10 cellular contexts compared by ENCODE assay signal in the genomic region with DNA sequence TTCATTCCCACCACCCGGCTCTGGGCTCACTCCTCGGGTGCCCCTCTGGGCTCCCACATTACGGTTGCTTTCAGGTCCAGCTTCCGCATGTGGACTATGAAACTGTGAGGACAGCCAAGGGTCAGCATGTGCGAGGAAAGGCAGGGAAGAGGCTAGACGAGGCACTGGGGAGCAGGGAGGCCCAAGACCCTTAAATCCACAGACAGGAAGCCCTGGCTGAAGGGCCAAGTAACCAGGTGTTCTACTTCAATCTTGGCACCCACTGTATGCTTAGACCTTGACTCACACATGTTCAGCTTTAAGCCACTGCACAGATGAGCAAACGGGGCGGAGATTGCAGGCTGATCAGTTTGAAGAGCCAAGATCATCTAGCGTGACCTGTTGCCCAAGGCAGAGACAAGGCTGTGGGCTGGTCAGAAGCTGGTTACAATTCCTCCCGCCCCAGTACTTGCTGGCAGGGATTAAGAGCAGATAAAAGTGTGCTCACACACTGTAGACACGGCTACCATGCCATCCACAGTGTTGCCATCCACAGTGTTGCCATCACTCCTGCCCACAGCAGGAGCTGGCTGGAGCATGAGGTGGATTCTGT. TPM values are rescaled to one million over a fixed set of nuclear protein-coding genes. Genes with fewer than 3 reads are reported as not detected.
DNase-seq lines count a peak whose midpoint lies in the region; ATAC-seq, FAIRE-seq and TF ChIP-seq lines count a peak whose summit lies in the region.
"Had no signal": no experiment of that assay in that cellular context is flagged by ENCODE, and none has a peak within 500 bp of the region (broad histone marks: within the 10 kb centered on the region; RNA-seq: fewer than 3 reads in every experiment).

A gene (plus strand): TSS at position 393 of the 592 bp plus-strand sequence. CDS start 184 bp downstream, at position 577.

- no peaks in the 10 kb centered on the region for H3K27me3 ChIP-seq in pancreas
- H3K27me3 ChIP-seq: heart right ventricle had no signal

- H3K4me3 Mint-ChIP-seq in T-helper 17 cell = no peak within 1 kb of the TSS

- FAIRE-seq in pancreas (lab: Jason Lieb, UNC) = no peak
- FAIRE-seq: H54 had no signal

- H3K36me3 ChIP-seq in pancreas = no peaks in the 10 kb centered on the region
- H3K36me3 ChIP-seq: heart right ventricle had no signal

- H3K9me3 ChIP-seq in T-helper 17 cell (ENCODE audit: control insufficient read depth, low read length, poor library complexity, severe bottlenecking) (no peaks in the 10 kb centered on the region), pancreas (no peaks in the 10 kb centered on the region)
- H3K9me3 ChIP-seq: heart right ventricle had no signal

- DNase-seq in HCEC 1CT (peak; percentile 91), T-helper 17 cell (no peak), fibroblast of pulmonary artery (ENCODE audit: low read depth) (peak; percentile 50), pancreas (no peak), activated gamma-delta T cell (lab: John Stamatoyannopoulos, UW) (no peak)
- DNase-seq: heart right ventricle, OCI-M1 had no signal

- no peak within 1 kb of the TSS for H3K27ac ChIP-seq in pancreas
- H3K27ac ChIP-seq: heart right ventricle had no signal

- H3K4me1 ChIP-seq in pancreas = no peaks in the 10 kb centered on the region
- H3K4me1 ChIP-seq: heart right ventricle had no signal

- no peak within 1 kb of the TSS for H3K27ac Mint-ChIP-seq in T-helper 17 cell

- no peaks in the 10 kb centered on the region for H3K36me3 Mint-ChIP-seq in T-helper 17 cell (ENCODE audit: low read depth)

- peaks cover 25% of the 10 kb centered on the region for H3K4me1 Mint-ChIP-seq in T-helper 17 cell

- no peak within 1 kb of the TSS for H3K4me3 ChIP-seq in fibroblast of pulmonary artery (replicated peaks; ENCODE audit: low read depth, low read length)
- H3K4me3 ChIP-seq in pancreas = no peak within 1 kb of the TSS
- H3K4me3 ChIP-seq: heart right ventricle had no signal

- intact Hi-C loops in pancreas (cut with DNase I) = no loop called here

- TF ChIP-seq CTCF in fibroblast of pulmonary artery (IDR thresholded peaks at IDR 0.05; ENCODE audit: low read length, missing control alignments) = no peak
- no peak for TF ChIP-seq CTCF in pancreas (IDR thresholded peaks at IDR 0.05)

- H3K27me3 Mint-ChIP-seq in T-helper 17 cell = no peaks in the 10 kb centered on the region

- no peak for ATAC-seq in T-helper 17 cell
- ATAC-seq in pancreas = peak; percentile 45 to 79 (median 62)
- no peak for ATAC-seq in HG02763 (IDR thresholded peaks at IDR 0.05; ENCODE audit: unreplicated experiment)
- ATAC-seq in HG02678 (IDR thresholded peaks at IDR 0.05; ENCODE audit: unreplicated experiment) = no peak

- WGBS in pancreas, 2 donors = 59 to 60% methylated on average over 11 of the region's 11 CpGs

RNA-seq across cellular contexts. Expression of the gene that starts here (rescaled TPM):
- total RNA-seq in T-helper 17 cell (10 to 100 TPM; 17.8 to 20.0 TPM), pancreas (10 to 100 TPM in 1 of 6 donors, 1 to 10 TPM in 5; 3.2 to 10.2 (median 4.6) TPM)
- 10 to 100 TPM; 43.1 to 59.5 TPM for polyA plus RNA-seq in pancreas

Comparison
In these comparisons a context has a peak if more than half of its experiments do, and no peak if none do; other contexts are left out.
1. DNase-seq: peak in HCEC 1CT (single experiment) and fibroblast of pulmonary artery (single experiment); none in T-helper 17 cell (0 of 3), pancreas (0 of 6) and activated gamma-delta T cell (single experiment).
2. ATAC-seq: peak in pancreas (4 of 4); none in T-helper 17 cell (single experiment), HG02763 (single experiment) and HG02678 (single experiment).